Comparison of ENCODE assay signal across 8 cellular contexts in the genomic region with DNA sequence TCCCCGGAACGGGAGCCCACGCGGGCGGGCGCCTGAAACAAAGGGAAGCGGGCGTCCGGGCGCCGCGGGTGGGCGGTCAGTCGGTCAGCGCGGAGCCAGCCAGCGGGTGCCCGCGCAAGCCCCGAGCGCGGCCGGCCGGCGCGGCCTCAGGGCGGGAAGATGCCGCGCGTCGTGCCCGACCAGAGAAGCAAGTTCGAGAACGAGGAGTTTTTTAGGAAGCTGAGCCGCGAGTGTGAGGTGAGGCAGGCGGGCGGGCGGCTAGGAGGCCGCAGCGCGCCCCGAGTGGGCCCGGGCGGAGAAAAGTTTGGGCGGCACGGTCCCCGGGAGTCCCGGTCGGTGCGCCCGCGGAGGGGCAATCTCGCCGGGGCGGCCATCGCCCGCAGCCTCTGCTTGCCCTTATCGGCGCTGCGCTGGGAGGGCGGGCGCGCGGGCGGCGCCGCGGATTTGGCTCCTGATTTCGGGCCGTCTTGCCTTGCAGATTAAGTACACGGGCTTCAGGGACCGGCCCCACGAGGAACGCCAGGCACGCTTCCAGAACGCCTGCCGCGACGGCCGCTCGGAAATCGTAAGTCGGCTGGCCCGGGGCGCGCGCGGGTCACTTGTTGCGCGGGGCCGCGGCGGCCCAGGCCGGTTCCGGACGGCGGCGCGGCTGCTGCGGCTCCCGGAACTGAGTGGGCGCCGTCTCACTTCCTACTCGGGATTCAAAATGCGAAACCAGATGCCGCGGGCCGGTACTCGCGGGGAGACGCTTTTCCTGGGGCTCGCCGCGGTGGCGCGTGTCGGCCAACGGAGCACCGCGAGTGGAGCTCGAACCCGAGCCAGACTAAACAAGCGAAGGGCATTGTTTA. TPM values are rescaled to one million over a fixed set of nuclear protein-coding genes. Genes with fewer than 3 reads are reported as not detected.
DNase-seq lines count a peak whose midpoint lies in the region; ATAC-seq, FAIRE-seq and TF ChIP-seq lines count a peak whose summit lies in the region.

No MANE protein-coding gene starts in this region.

- peaks cover 8% of the 10 kb centered on the region for H3K36me3 Mint-ChIP-seq in CD4-positive, CD25-positive, alpha-beta regulatory T cell
- peaks cover 17% of the 10 kb centered on the region for H3K36me3 Mint-ChIP-seq in MCF 10A (ENCODE audit: insufficient read depth, unreplicated experiment)

- peaks cover 1% of the 10 kb centered on the region for H3K36me3 ChIP-seq in CD4-positive, CD25-positive, alpha-beta regulatory T cell (ENCODE audit: control insufficient read depth, insufficient read depth, low read length)
- H3K36me3 ChIP-seq in small intestine (ENCODE audit: control insufficient read depth in 2 of 2, insufficient read depth in 2 of 2, low read length in 2 of 2), result peaks cover 0 to 2% of the 10 kb centered on the region in 2 donors

- no peaks in the 10 kb centered on the region for H3K27me3 ChIP-seq in CD4-positive, CD25-positive, alpha-beta regulatory T cell (ENCODE audit: control insufficient read depth, insufficient read depth, low read length)
- H3K27me3 ChIP-seq in small intestine (ENCODE audit: control insufficient read depth in 2 of 2, insufficient read depth in 2 of 2, low read length in 2 of 2), result no peaks in the 10 kb centered on the region

- H3K27me3 Mint-ChIP-seq in CD4-positive, CD25-positive, alpha-beta regulatory T cell, result no peaks in the 10 kb centered on the region
- H3K27me3 Mint-ChIP-seq in MCF 10A (ENCODE audit: insufficient read depth, unreplicated experiment), result no peaks in the 10 kb centered on the region

- no peak for TF ChIP-seq CTCF in MCF 10A (IDR thresholded peaks at IDR 0.05; ENCODE audit: unreplicated experiment)

- FAIRE-seq in small intestine (lab: Jason Lieb, UNC), result no peak

- H3K27ac Mint-ChIP-seq in CD4-positive, CD25-positive, alpha-beta regulatory T cell, result peak overlapping the region; percentile 56 to 88 (median 86)
- H3K27ac Mint-ChIP-seq in MCF 10A (ENCODE audit: low read depth, unreplicated experiment), result peak overlapping the region; percentile 35

- peak overlapping the region; percentile 89 to 95 (median 94) for H3K4me3 Mint-ChIP-seq in CD4-positive, CD25-positive, alpha-beta regulatory T cell
- H3K4me3 Mint-ChIP-seq in MCF 10A (ENCODE audit: unreplicated experiment), result peak overlapping the region; percentile 76

- POLR2A ChIA-PET in MCF 10A (lab: Yijun Ruan, JAX), result interaction anchor here (0.6 to 4.2 kb wide), 27 partner anchors 9 to 218 kb away, joined by 3 to 37 read pairs (median 3); partner anchors contain the start of genes CES4A, FBXL8, FHOD1 and PDP2

- H3K27ac ChIP-seq in CD4-positive, CD25-positive, alpha-beta regulatory T cell (ENCODE audit: insufficient read depth, low read length, poor library complexity, severe bottlenecking), result peak overlapping the region; percentile 68
- H3K27ac ChIP-seq in small intestine (ENCODE audit: low read depth in 1 of 2, low read length in 1 of 2), result peak overlapping the region; percentile 89 to 95

- WGBS in small intestine, 3 donors, result 0 to 1% (median 0%) methylated on average over 83 to 124 of the region's 124 CpGs

- H3K4me1 ChIP-seq in CD4-positive, CD25-positive, alpha-beta regulatory T cell (ENCODE audit: control insufficient read depth, insufficient read depth, low read length, poor library complexity, severe bottlenecking), result peaks cover 39% of the 10 kb centered on the region
- no peaks in the 10 kb centered on the region for H3K4me1 ChIP-seq in small intestine (ENCODE audit: control insufficient read depth in 2 of 2, insufficient read depth in 1 of 2, low read depth in 1 of 2, low read length in 1 of 2)

- H3K9me3 ChIP-seq in CD4-positive, CD25-positive, alpha-beta regulatory T cell (ENCODE audit: control insufficient read depth in 2 of 2, low read length in 2 of 2), result no peaks in the 10 kb centered on the region
- H3K9me3 ChIP-seq in small intestine (ENCODE audit: control insufficient read depth, low read depth), result no peaks in the 10 kb centered on the region

- peak; percentile 17 to 20 for ATAC-seq in CD4-positive, CD25-positive, alpha-beta regulatory T cell (ENCODE audit: low read depth in 2 of 2)
- ATAC-seq in GM19438 (IDR thresholded peaks at IDR 0.05; ENCODE audit: low read depth, unreplicated experiment) (peak; percentile 35), HG03571 (IDR thresholded peaks at IDR 0.05; ENCODE audit: unreplicated experiment) (peak; percentile 46)

- H3K4me3 ChIP-seq in CD4-positive, CD25-positive, alpha-beta regulatory T cell (ENCODE audit: low read depth, low read length), result peak overlapping the region; percentile 86
- peak overlapping the region; percentile 82 to 88 for H3K4me3 ChIP-seq in small intestine (ENCODE audit: low read depth in 1 of 2, low read length in 2 of 2)

- peaks cover 0 to 59% (median 40%) of the 10 kb centered on the region in 4 donors for H3K4me1 Mint-ChIP-seq in CD4-positive, CD25-positive, alpha-beta regulatory T cell
- peaks cover 2% of the 10 kb centered on the region for H3K4me1 Mint-ChIP-seq in MCF 10A (ENCODE audit: insufficient read depth, unreplicated experiment)

- CTCF ChIA-PET in MCF 10A (lab: Yijun Ruan, JAX), result interaction anchor here (0.7 to 2.0 kb wide), 5 partner anchors 11 to 155 kb away, joined by 3 to 13 read pairs (median 5); no protein-coding TSS in a partner anchor

- no peaks in the 10 kb centered on the region for H3K9me3 Mint-ChIP-seq in CD4-positive, CD25-positive, alpha-beta regulatory T cell
- H3K9me3 Mint-ChIP-seq in MCF 10A (ENCODE audit: unreplicated experiment), result no peaks in the 10 kb centered on the region

- peak; percentile 46 to 71 (median 61) for DNase-seq in CD4-positive, CD25-positive, alpha-beta regulatory T cell
- DNase-seq in UCSD-AML1 (lab: John Stamatoyannopoulos, UW; ENCODE audit: unreplicated experiment), result peak; percentile 65
- DNase-seq in MCF 10A (ENCODE audit: unreplicated experiment), result peak; percentile 43
- DNase-seq in iPS-NIHi11 (ENCODE audit: low spot score), result peak; percentile 62
- peak; percentile 57 for DNase-seq in small intestine
- no peak for DNase-seq in amniotic stem cell (lab: John Stamatoyannopoulos, UW)

- BruUV-seq in MCF 10A (replicated peaks; lab: Mats Ljungman, UMichigan), result no TSS peak

- intact Hi-C loops in MCF 10A (cut with micrococcal nuclease), result no loop called here

RNA-seq across cellular contexts. Expression of gene CBFB, which starts 0.5 kb away (rescaled TPM):
- total RNA-seq in CD4-positive, CD25-positive, alpha-beta regulatory T cell, result 108 TPM
- 100 to 1,000 TPM in 1 of 4 donors, 10 to 100 TPM in 3; 60.9 to 104 (median 77.2) TPM for polyA plus RNA-seq in CD4-positive, CD25-positive, alpha-beta regulatory T cell
- 87.1 and 105 TPM in 2 replicates for total RNA-seq in MCF 10A (2022)
- polyA plus RNA-seq in small intestine, result 10 to 100 TPM in 1 of 3 donors, 1 to 10 TPM in 2; 5.4 to 13.4 (median 8.1) TPM

RNA-seq across cellular contexts. Expression of gene CES4A, which starts 41.1 kb away (rescaled TPM):
- total RNA-seq in CD4-positive, CD25-positive, alpha-beta regulatory T cell, result 11.9 TPM
- polyA plus RNA-seq in CD4-positive, CD25-positive, alpha-beta regulatory T cell, result 1 to 10 TPM; 1.6 to 3.0 (median 2.7) TPM
- total RNA-seq in MCF 10A (2022), result 5.1 and 6.6 TPM in 2 replicates
- polyA plus RNA-seq in small intestine, result 10 to 100 TPM in 1 of 3 donors, 1 to 10 TPM in 2; 4.8 to 15.9 (median 5.1) TPM
